8 cellular contexts compared by ENCODE assay signal in the genomic region with DNA sequence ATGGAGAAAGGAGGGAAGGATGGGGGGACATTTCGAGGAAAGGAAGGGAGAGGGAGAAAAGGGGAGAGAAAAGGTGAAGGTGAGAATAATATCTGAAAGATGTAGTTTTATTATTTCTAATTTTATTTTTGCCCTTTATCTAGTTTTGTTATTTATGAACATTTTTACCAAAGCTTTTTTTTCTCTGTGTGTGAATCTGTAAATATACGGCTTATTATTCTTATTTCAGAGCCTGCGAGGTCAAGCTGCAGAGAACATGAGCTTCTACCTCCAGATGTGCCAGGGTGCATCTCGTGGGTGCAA. TPM values are rescaled to one million over a fixed set of nuclear protein-coding genes. Genes with fewer than 3 reads are reported as not detected.
DNase-seq lines count a peak whose midpoint lies in the region; ATAC-seq, FAIRE-seq and TF ChIP-seq lines count a peak whose summit lies in the region.

No MANE protein-coding gene starts in this region.

- peak; percentile 69 for FAIRE-seq in islet of Langerhans (lab: Jason Lieb, UNC)

- no peaks in the 10 kb centered on the region for H3K9me3 Mint-ChIP-seq in IgD-negative memory B cell

- H3K4me3 Mint-ChIP-seq in IgD-negative memory B cell, result peak overlapping the region; percentile 75 to 98 (median 90)

- no peak for DNase-seq in spleen
- DNase-seq in NCI-H2029 treated with DMSO at 0.1 percent for 48 hours (lab: John Stamatoyannopoulos, UW), result no peak

- 49 to 61% (median 52%) methylated on average over 4 of the region's 4 CpGs for WGBS in adipose tissue, 3 donors
- WGBS in spleen, 5 donors, result 63 to 75% (median 67%) methylated on average over 4 of the region's 4 CpGs

- no peak for TF ChIP-seq CTCF in spleen (IDR thresholded peaks at IDR 0.05 in 8 of 11, conservative IDR thresholded peaks at IDR 0.05 in 3 of 11)

- H3K4me3 ChIP-seq in spleen, result peak overlapping the region; percentile 39 to 64 (median 41)

- no peak overlapping the region for H3K27ac Mint-ChIP-seq in IgD-negative memory B cell

- TF ChIP-seq POLR2A in spleen (IDR thresholded peaks at IDR 0.05), result no peak

- ATAC-seq in HG03139 (IDR thresholded peaks at IDR 0.05; ENCODE audit: unreplicated experiment) (no peak), HG03280 (IDR thresholded peaks at IDR 0.05; ENCODE audit: unreplicated experiment) (no peak), GM18511 (IDR thresholded peaks at IDR 0.05; ENCODE audit: unreplicated experiment) (no peak)

- no peaks in the 10 kb centered on the region for H3K36me3 ChIP-seq in spleen

- intact Hi-C loops in spleen (cut with DNase I; ENCODE audit: low total_unique reads), result no loop called here

- no peaks in the 10 kb centered on the region for H3K9me3 ChIP-seq in spleen

- H3K27ac ChIP-seq in adipose tissue (ENCODE audit: low read depth, low read length) (peak overlapping the region; percentile 74), spleen (peak overlapping the region; percentile 77 to 87 (median 83))

- peaks cover 0 to 48% (median 20%) of the 10 kb centered on the region in 7 donors for H3K27me3 ChIP-seq in spleen (replicated peaks in 1 of 7)

- H3K4me1 ChIP-seq in spleen, result peaks cover 0 to 46% (median 26%) of the 10 kb centered on the region in 6 donors

- H3K27me3 Mint-ChIP-seq in IgD-negative memory B cell, result peaks cover 43% of the 10 kb centered on the region

- peaks cover 7% of the 10 kb centered on the region for H3K36me3 Mint-ChIP-seq in IgD-negative memory B cell

- H3K4me1 Mint-ChIP-seq in IgD-negative memory B cell, result peaks cover 15 to 21% (median 19%) of the 10 kb centered on the region in 3 donors

RNA-seq across cellular contexts. Expression of a gene that starts 35.0 kb away (rescaled TPM):
- 2,521 TPM for polyA plus RNA-seq in IgD-negative memory B cell
- polyA plus RNA-seq in adipose tissue, result 100 to 1,000 TPM; 247 to 458 (median 264) TPM
- 1,000 to 10,000 TPM; 1,154 to 1,886 (median 1,537) TPM for total RNA-seq in spleen
- 1,000 to 10,000 TPM; 1,280 to 1,749 (median 1,625) TPM for polyA plus RNA-seq in spleen
